Comparison of ENCODE assay signal across 8 cellular contexts in the genomic region with DNA sequence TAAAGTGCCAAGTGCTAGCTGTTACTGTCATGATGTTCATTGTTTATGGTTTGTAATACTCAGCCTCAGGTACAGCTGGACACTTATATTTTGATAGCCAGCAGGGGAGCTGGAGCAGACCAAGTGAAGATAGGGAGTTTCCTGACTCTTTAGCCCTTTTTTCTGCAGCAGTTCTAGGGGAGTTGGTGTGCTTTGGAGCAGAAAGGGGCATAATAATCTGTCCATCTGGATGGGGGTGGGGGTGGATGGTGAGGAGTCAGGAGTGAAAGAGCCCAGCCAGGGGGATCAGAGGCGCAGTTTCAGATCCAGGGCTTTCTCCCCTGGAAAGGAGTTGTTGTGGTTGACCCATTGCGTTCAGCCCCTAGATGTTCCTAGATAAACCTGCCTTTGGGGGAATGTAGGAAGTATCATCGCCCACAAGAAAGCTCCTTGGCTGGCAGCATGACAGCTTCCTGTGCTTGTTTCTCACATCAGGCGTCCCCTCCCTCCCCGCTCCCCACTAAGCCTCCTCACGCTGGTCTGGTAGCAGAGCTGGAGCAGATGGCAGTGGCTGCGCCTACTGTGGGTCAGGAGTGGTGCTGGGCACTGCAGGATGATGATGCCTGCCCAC. TPM values are rescaled to one million over a fixed set of nuclear protein-coding genes. Genes with fewer than 3 reads are reported as not detected.
DNase-seq lines count a peak whose midpoint lies in the region; ATAC-seq, FAIRE-seq and TF ChIP-seq lines count a peak whose summit lies in the region.

No MANE protein-coding gene starts in this region.

- TF ChIP-seq EP300 in tibial nerve (IDR thresholded peaks at IDR 0.05), result no peak

- H3K27ac Mint-ChIP-seq in astrocyte (ENCODE audit: unreplicated experiment), result peak overlapping the region; percentile 68

- peaks cover 54% of the 10 kb centered on the region for H3K4me1 Mint-ChIP-seq in astrocyte (ENCODE audit: low read depth, unreplicated experiment)

- H3K27me3 Mint-ChIP-seq in astrocyte (ENCODE audit: low read depth, unreplicated experiment), result no peaks in the 10 kb centered on the region

- H2AFZ ChIP-seq in ACC112 (ENCODE audit: low read length, unreplicated experiment) (no peak overlapping the region), OCI-LY1 (ENCODE audit: low read length) (no peak overlapping the region), astrocyte (ENCODE audit: low read depth, low read length) (no peak overlapping the region)

- TF ChIP-seq POLR2A in tibial nerve (IDR thresholded peaks at IDR 0.05), result no peak

- H3K4me2 ChIP-seq in OCI-LY1 (ENCODE audit: low read length), result peak overlapping the region; percentile 40
- H3K4me2 ChIP-seq in astrocyte (ENCODE audit: low read length), result peak overlapping the region; percentile 36

- H3K27me3 ChIP-seq in ACC112 (ENCODE audit: insufficient read depth, low read length), result no peaks in the 10 kb centered on the region
- no peaks in the 10 kb centered on the region for H3K27me3 ChIP-seq in OCI-LY1 (ENCODE audit: insufficient read depth, low read length)
- H3K27me3 ChIP-seq in astrocyte (ENCODE audit: insufficient read depth, low read length), result no peaks in the 10 kb centered on the region
- no peaks in the 10 kb centered on the region for H3K27me3 ChIP-seq in tibial nerve

- no peaks in the 10 kb centered on the region for H3K9me3 Mint-ChIP-seq in astrocyte (ENCODE audit: unreplicated experiment)

- H3K9ac ChIP-seq in OCI-LY1 (ENCODE audit: low read length) (no peak overlapping the region; the same call in 1 of the 2 replicates), astrocyte (ENCODE audit: low read length) (peak overlapping the region; percentile 74)

- H3K36me3 ChIP-seq in ACC112 (ENCODE audit: insufficient read depth, low read length) (no peaks in the 10 kb centered on the region; the same call in 1 of the 2 replicates), OCI-LY1 (ENCODE audit: insufficient read depth, low read length) (peaks cover 43% of the 10 kb centered on the region), astrocyte (ENCODE audit: insufficient read depth, low read length) (peaks cover 19% of the 10 kb centered on the region), mesodermal cell (ENCODE audit: control insufficient read depth, insufficient read depth, low read length) (peaks cover 69% of the 10 kb centered on the region), tibial nerve (peaks cover 0 to 21% (median 0%) of the 10 kb centered on the region in 3 donors)

- ATAC-seq in HG02678 (IDR thresholded peaks at IDR 0.05; ENCODE audit: unreplicated experiment), result no peak

- H3K79me2 ChIP-seq in ACC112 (ENCODE audit: control insufficient read depth, insufficient read depth, low read length, unreplicated experiment) (peaks cover 82% of the 10 kb centered on the region), OCI-LY1 (ENCODE audit: insufficient read depth, low read length) (peaks cover 3% of the 10 kb centered on the region), astrocyte (ENCODE audit: insufficient read depth, low read length) (peaks cover 94% of the 10 kb centered on the region)

- no peaks in the 10 kb centered on the region for H4K20me1 ChIP-seq in OCI-LY1 (ENCODE audit: insufficient read depth, low read length)
- peaks cover 87% of the 10 kb centered on the region for H4K20me1 ChIP-seq in astrocyte (ENCODE audit: insufficient read depth, low read length)

- H3K4me3 ChIP-seq in ACC112 (ENCODE audit: low read depth, low read length), result no peak overlapping the region
- H3K4me3 ChIP-seq in OCI-LY1 (ENCODE audit: low read depth, low read length, poor library complexity, severe bottlenecking), result no peak overlapping the region
- no peak overlapping the region for H3K4me3 ChIP-seq in astrocyte (ENCODE audit: insufficient read depth, low read depth, low read length)
- no peak overlapping the region for H3K4me3 ChIP-seq in mesodermal cell (ENCODE audit: extremely low read depth, insufficient read depth, low read length, poor library complexity, severe bottlenecking)
- no peak overlapping the region for H3K4me3 ChIP-seq in tibial nerve

- peak overlapping the region; percentile 54 for H3K4me3 Mint-ChIP-seq in astrocyte (ENCODE audit: unreplicated experiment)

- H3K4me1 ChIP-seq in ACC112 (ENCODE audit: control insufficient read depth, insufficient read depth, low read length, unreplicated experiment) (peaks cover 63% of the 10 kb centered on the region), OCI-LY1 (ENCODE audit: insufficient read depth, low read length, severe bottlenecking) (peaks cover 41% of the 10 kb centered on the region), astrocyte (ENCODE audit: insufficient read depth, low read length) (peaks cover 53% of the 10 kb centered on the region), mesodermal cell (ENCODE audit: control insufficient read depth, insufficient read depth, low read length, poor library complexity, severe bottlenecking) (peaks cover 40% of the 10 kb centered on the region), tibial nerve (peaks cover 0 to 89% (median 65%) of the 10 kb centered on the region in 4 donors)

- peak; percentile 49 for DNase-seq in astrocyte (ENCODE audit: low read depth)
- DNase-seq in tibial nerve (ENCODE audit: low spot score in 2 of 2), result no peak
- no peak for DNase-seq in HCEC 1CT
- no peak for DNase-seq in iPS-NIHi7 (ENCODE audit: extremely low spot score)

- no peaks in the 10 kb centered on the region for H3K9me3 ChIP-seq in OCI-LY1 (ENCODE audit: low read length)
- H3K9me3 ChIP-seq in astrocyte (ENCODE audit: insufficient read depth, low read depth, low read length), result no peaks in the 10 kb centered on the region
- H3K9me3 ChIP-seq in mesodermal cell (ENCODE audit: control insufficient read depth, low read length), result no peaks in the 10 kb centered on the region
- H3K9me3 ChIP-seq in tibial nerve, result no peaks in the 10 kb centered on the region

- H3K9me2 ChIP-seq in OCI-LY1 (ENCODE audit: low read depth, low read length), result no peaks in the 10 kb centered on the region

- H3K36me3 Mint-ChIP-seq in astrocyte (ENCODE audit: low read depth, unreplicated experiment), result peaks cover 22% of the 10 kb centered on the region

- no peak for TF ChIP-seq CTCF in OCI-LY1 (IDR thresholded peaks at IDR 0.05; ENCODE audit: low read length)
- no peak for TF ChIP-seq CTCF in astrocyte (IDR thresholded peaks at IDR 0.05; ENCODE audit: insufficient read depth, low read depth, low read length)
- TF ChIP-seq CTCF in tibial nerve (IDR thresholded peaks at IDR 0.05), result no peak

- no peaks in the 10 kb centered on the region for H3F3A ChIP-seq in OCI-LY1 (ENCODE audit: insufficient read depth, low read length)

- no peak for FAIRE-seq in astrocyte (lab: Jason Lieb, UNC)

- 88 to 100% methylated on average over 5 to 6 of the region's 7 CpGs for WGBS in mesodermal cell (ENCODE audit: insufficient coverage in 2 of 2), 2 experiments
- WGBS in tibial nerve, 2 donors, result 58 to 72% methylated on average over 7 of the region's 7 CpGs

- H3K27ac ChIP-seq in ACC112 (ENCODE audit: low read depth, low read length) (peak overlapping the region; percentile 82), OCI-LY1 (ENCODE audit: low read depth, low read length, poor library complexity, severe bottlenecking) (peak overlapping the region; percentile 77), astrocyte (ENCODE audit: low read depth, low read length) (peak overlapping the region; percentile 83), mesodermal cell (ENCODE audit: low read depth, low read length, severe bottlenecking) (peak overlapping the region; percentile 24), tibial nerve (peak overlapping the region; percentile 76 to 97 (median 86))

RNA-seq across cellular contexts. Expression of a gene that starts 41.9 kb away (rescaled TPM):
- 127 and 153 TPM in 2 replicates for total RNA-seq in astrocyte
- 83.8 TPM for polyA plus RNA-seq in mesodermal cell (2013, experiment 1 of 2)
- polyA plus RNA-seq in mesodermal cell (2013, experiment 2 of 2), result 71.0 TPM
- 100 to 1,000 TPM in 2 of 4 donors, 10 to 100 TPM in 2; 49.2 to 147 (median 102) TPM for total RNA-seq in tibial nerve

RNA-seq across cellular contexts. Expression of a gene that starts 53.7 kb away (rescaled TPM):
- total RNA-seq in astrocyte (13.7 and 14.0 TPM in 2 replicates), tibial nerve (10 to 100 TPM; 31.6 to 50.4 (median 41.4) TPM)
- polyA plus RNA-seq in mesodermal cell (2013, experiment 1 of 2), result 17.7 TPM
- 17.0 TPM for polyA plus RNA-seq in mesodermal cell (2013, experiment 2 of 2)

Comparison
In these comparisons a context has a peak if more than half of its experiments do, and no peak if none do; other contexts are left out.
1. H3K27ac ChIP-seq: peak in every context shown above with its lines; median percentile 86 in tibial nerve; 83 in astrocyte; 82 in ACC112; 77 in OCI-LY1; 24 in mesodermal cell.